Comparison of ENCODE assay signal across 8 cellular contexts in the genomic region with DNA sequence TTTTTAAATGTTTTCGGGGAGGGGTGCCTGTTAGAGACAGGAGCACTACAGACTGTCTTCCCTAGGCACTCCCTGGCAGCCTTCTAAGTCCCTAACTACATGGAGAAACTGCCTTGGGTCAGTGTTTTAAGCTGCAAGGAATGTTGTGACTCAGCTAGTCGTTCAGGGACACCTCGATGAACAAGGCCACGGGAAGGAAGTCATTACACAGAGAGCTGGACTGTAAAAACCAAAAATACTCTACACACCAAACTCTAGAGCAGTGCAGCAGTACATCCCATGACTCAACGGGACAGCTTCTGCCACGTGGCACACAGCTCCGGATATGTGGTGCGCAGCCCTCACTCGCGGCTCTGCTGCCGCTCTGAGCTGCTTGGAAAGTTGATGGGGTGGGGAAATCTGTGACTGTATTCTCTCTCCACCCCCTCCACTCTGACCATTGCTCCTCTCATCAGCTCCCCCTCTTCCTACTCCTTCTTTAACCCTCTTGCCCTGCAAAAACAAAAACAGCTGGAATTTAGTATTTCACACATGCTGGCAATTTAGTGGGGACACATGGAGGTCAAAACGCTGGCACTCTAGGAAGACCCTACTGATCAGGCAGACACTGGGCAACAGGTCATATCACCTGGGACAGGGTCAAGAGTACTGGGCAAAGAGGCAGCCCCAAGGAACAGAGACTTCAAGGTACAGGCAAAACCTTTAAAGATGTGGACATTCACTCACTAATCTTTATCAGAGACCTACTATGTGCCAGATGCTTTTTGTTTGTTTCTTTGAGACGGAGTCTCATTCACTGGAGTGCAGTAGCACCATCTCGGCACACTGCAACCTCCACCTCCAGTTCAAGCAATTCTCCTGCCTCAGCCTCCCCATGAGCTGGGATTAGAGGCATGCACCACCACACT.
DNase-seq lines count a peak whose midpoint lies in the region; ATAC-seq and TF ChIP-seq lines count a peak whose summit lies in the region.

No MANE protein-coding gene starts in this region.

- H3K4me3 ChIP-seq in GM06990 (replicated peaks; ENCODE audit: low read depth, low read length) (no peak overlapping the region), astrocyte of the spinal cord (ENCODE audit: low read depth, low read length) (no peak overlapping the region)

- in situ Hi-C loops in astrocyte of the spinal cord (cut with HindIII; ENCODE audit: low sequenced_read_pairs): no loop called here

- H3K27ac ChIP-seq in layer of hippocampus (ENCODE audit: low read depth, low read length): peak overlapping the region; percentile 22

- DNase-seq in GM06990 (ENCODE audit: extremely low read depth, insufficient read length) (peak; percentile 45), T-helper 2 cell (peak in 3 of 5 experiments; percentile 18 to 81 (median 21)), astrocyte of the spinal cord (ENCODE audit: low read depth, low spot score) (peak; percentile 96), iPS-NIHi11 (ENCODE audit: low spot score) (no peak), DMS79 (lab: John Stamatoyannopoulos, UW) (no peak)
- peak; percentile 46 to 53 for DNase-seq in stimulated activated CD4-positive, alpha-beta T cell treated with anti-CD3 and anti-CD28 coated beads, Interleukin-2, amount 100 ng/mL, for 48 hours

- H3K27me3 ChIP-seq in GM06990 (replicated peaks; ENCODE audit: control insufficient read depth, insufficient read depth, low read length): no peaks in the 10 kb centered on the region
- no peaks in the 10 kb centered on the region for H3K27me3 ChIP-seq in layer of hippocampus (ENCODE audit: control insufficient read depth, insufficient read depth, low read length)

- TF ChIP-seq CTCF in GM06990 (IDR thresholded peaks at IDR 0.05; ENCODE audit: insufficient read depth, low read length, poor library complexity, severe bottlenecking) (no peak), astrocyte of the spinal cord (IDR thresholded peaks at IDR 0.05; ENCODE audit: low read depth, low read length) (no peak)

- ATAC-seq in HG03103 (IDR thresholded peaks at IDR 0.05; ENCODE audit: low read depth, unreplicated experiment): peak; percentile 82

- no peaks in the 10 kb centered on the region for H3K36me3 ChIP-seq in GM06990 (ENCODE audit: control insufficient read depth, insufficient read depth, low read length)

Comparison
In these comparisons a context has a peak if more than half of its experiments do, and no peak if none do; other contexts are left out.
1. DNase-seq: peak in GM06990 (single experiment), T-helper 2 cell (3 of 5), astrocyte of the spinal cord (single experiment) and stimulated activated CD4-positive, alpha-beta T cell treated with anti-CD3 and anti-CD28 coated beads, Interleukin-2, amount 100 ng/mL, for 48 hours (2 of 2); none in iPS-NIHi11 (single experiment) and DMS79 (single experiment).